ENCODE assay signal across 20 cellular contexts in genomic region chr11:65401803-65402248, GRCh38. TPM values are rescaled to one million over a fixed set of nuclear protein-coding genes. Genes with fewer than 3 reads are reported as not detected.
DNase-seq lines count a peak whose midpoint lies in the region; ATAC-seq, FAIRE-seq and TF ChIP-seq lines count a peak whose summit lies in the region.
"Had no signal": no experiment of that assay in that cellular context is flagged by ENCODE, and none has a peak within 500 bp of the region (broad histone marks: within the 10 kb centered on the region; RNA-seq: fewer than 3 reads in every experiment).

No MANE protein-coding gene starts in this region.

- intact Hi-C loops in A673 (cut with micrococcal nuclease; ENCODE audit: unreplicated experiment) (no loop called here), PC-9 (cut with micrococcal nuclease; ENCODE audit: unreplicated experiment) (no loop called here), endothelial cell of umbilical vein (cut with micrococcal nuclease) (no loop called here)

- H3K9me2 ChIP-seq in PC-9 (ENCODE audit: insufficient read depth), result no peaks in the 10 kb centered on the region

- H3K36me3 ChIP-seq in A673 (ENCODE audit: insufficient read depth, low read length, poor library complexity, severe bottlenecking), result peaks cover 53% of the 10 kb centered on the region
- peaks cover 5% of the 10 kb centered on the region for H3K36me3 ChIP-seq in PC-9 (ENCODE audit: low read depth)
- peaks cover 16 to 50% of the 10 kb centered on the region in 2 experiments for H3K36me3 ChIP-seq in endothelial cell of umbilical vein (ENCODE audit: control insufficient read depth in 2 of 2, extremely low read depth in 1 of 2, insufficient read depth in 2 of 2, low read length in 2 of 2)

- ATAC-seq in GM19463 (IDR thresholded peaks at IDR 0.05; ENCODE audit: unreplicated experiment) (no peak), HG02642 (IDR thresholded peaks at IDR 0.05; ENCODE audit: poor library complexity, unreplicated experiment) (no peak)

- H3K36me3 Mint-ChIP-seq in nephron progenitor cell (ENCODE audit: low read depth), result peaks cover 16% of the 10 kb centered on the region

- no peak overlapping the region for H3K4me3 Mint-ChIP-seq in nephron progenitor cell
- H3K4me3 Mint-ChIP-seq: CD4-positive, alpha-beta memory T cell had no signal

- H3K4me1 Mint-ChIP-seq in nephron progenitor cell, result peaks cover 30% of the 10 kb centered on the region

- FAIRE-seq in endothelial cell of umbilical vein (lab: Jason Lieb, UNC), result no peak
- FAIRE-seq: GM12891 had no signal

- H3K27me3 Mint-ChIP-seq in nephron progenitor cell (ENCODE audit: low read depth, poor library complexity), result no peaks in the 10 kb centered on the region
- H3K27me3 Mint-ChIP-seq: CD4-positive, alpha-beta memory T cell had no signal

- POLR2A ChIA-PET in A673 (lab: Charles Lee; ENCODE audit: low non-redundant PET), result interaction anchor here (0.7 kb wide), 1 partner anchor 56 kb away, joined by 18 read pairs; no protein-coding TSS in a partner anchor
- POLR2A ChIA-PET in PC-9 (lab: Charles Lee; ENCODE audit: unreplicated experiment), result no interaction called here
- POLR2A ChIA-PET in endothelial cell of umbilical vein (lab: Charles Lee), result interaction anchor here (0.7 kb wide), 1 partner anchor 22 kb away, joined by 3 read pairs; no protein-coding TSS in a partner anchor

- BruUV-seq in A673 (replicated peaks; lab: Mats Ljungman, UMichigan), result no TSS peak
- TSS peak; percentile 17 for BruUV-seq in PC-9 (replicated peaks; lab: Mats Ljungman, UMichigan)
- BruUV-seq in endothelial cell of umbilical vein (replicated peaks; lab: Mats Ljungman, UMichigan), result TSS peak; percentile 6

- CTCF ChIA-PET in A673 (lab: Charles Lee), result no interaction called here
- CTCF ChIA-PET in PC-9 (lab: Charles Lee), result interaction anchor here (0.6 kb wide), 1 partner anchor 171 kb away, joined by 4 read pairs; the partner anchor contains the start of gene FAM89B
- CTCF ChIA-PET in endothelial cell of umbilical vein (lab: Charles Lee), result interaction anchor here (0.6 kb wide), 1 partner anchor 107 kb away, joined by 3 read pairs; no protein-coding TSS in a partner anchor

- H3K79me2 ChIP-seq in PC-9 (ENCODE audit: low read depth), result no peaks in the 10 kb centered on the region
- peaks cover 2% of the 10 kb centered on the region for H3K79me2 ChIP-seq in endothelial cell of umbilical vein (ENCODE audit: control insufficient read depth, insufficient read depth, low read length)

- no peaks in the 10 kb centered on the region for H3K9me1 ChIP-seq in endothelial cell of umbilical vein (replicated peaks; ENCODE audit: control insufficient read depth, extremely low read depth, insufficient read depth, low read length)

- peak overlapping the region; percentile 31 for H3K27ac Mint-ChIP-seq in nephron progenitor cell

- TF ChIP-seq POLR2A in endothelial cell of umbilical vein (IDR thresholded peaks at IDR 0.05; ENCODE audit: low read depth, low read length), result no peak

- H3F3A ChIP-seq in PC-9 (ENCODE audit: insufficient read depth, low read depth), result peaks cover 14% of the 10 kb centered on the region; the same call in 1 of the 2 replicates

- H3K4me2 ChIP-seq in PC-9, result no peak overlapping the region
- no peak overlapping the region for H3K4me2 ChIP-seq in endothelial cell of umbilical vein (ENCODE audit: insufficient read depth, low read length)

- H4K20me1 ChIP-seq in PC-9 (ENCODE audit: insufficient read depth) (no peaks in the 10 kb centered on the region), endothelial cell of umbilical vein (replicated peaks; ENCODE audit: control insufficient read depth, extremely low read depth, insufficient read depth, low read length) (no peaks in the 10 kb centered on the region)

- TF ChIP-seq CTCF in A673 (conservative IDR thresholded peaks at IDR 0.05; ENCODE audit: low read depth, low read length) (no peak), PC-9 (conservative IDR thresholded peaks at IDR 0.05) (no peak), endothelial cell of umbilical vein (IDR thresholded peaks at IDR 0.05; ENCODE audit: extremely low read depth in 1 of 2, insufficient read depth in 1 of 2, low read depth in 1 of 2, low read length in 2 of 2) (no peak), nephron progenitor cell (IDR thresholded peaks at IDR 0.05) (no peak)

- H3K9me3 ChIP-seq in A673 (ENCODE audit: low read depth, low read length, poor library complexity, severe bottlenecking) (no peaks in the 10 kb centered on the region), PC-9 (ENCODE audit: insufficient read depth, low read depth) (no peaks in the 10 kb centered on the region), endothelial cell of umbilical vein (replicated peaks; ENCODE audit: control insufficient read depth, insufficient read depth, low read length) (no peaks in the 10 kb centered on the region)

- H3K27me3 ChIP-seq in A673 (replicated peaks; ENCODE audit: insufficient read depth, low read depth, low read length, poor library complexity) (no peaks in the 10 kb centered on the region), PC-9 (ENCODE audit: insufficient read depth, low read depth) (no peaks in the 10 kb centered on the region), endothelial cell of umbilical vein (ENCODE audit: control insufficient read depth in 2 of 2, insufficient read depth in 2 of 2, low read length in 2 of 2) (no peaks in the 10 kb centered on the region)

- H3K4me1 ChIP-seq in A673 (ENCODE audit: insufficient read depth, low read length, poor library complexity, severe bottlenecking), result no peaks in the 10 kb centered on the region
- no peaks in the 10 kb centered on the region for H3K4me1 ChIP-seq in PC-9 (replicated peaks; ENCODE audit: insufficient read depth)
- no peaks in the 10 kb centered on the region for H3K4me1 ChIP-seq in endothelial cell of umbilical vein (ENCODE audit: control insufficient read depth, extremely low read depth, insufficient read depth, low read length)

- no peak overlapping the region for H3K9ac ChIP-seq in endothelial cell of umbilical vein (replicated peaks; ENCODE audit: extremely low read depth, insufficient read depth, low read length)
- H3K9ac ChIP-seq: GM23248 had no signal

- H3K27ac ChIP-seq in A673 (ENCODE audit: low read depth, low read length, poor library complexity, severe bottlenecking) (peak overlapping the region; percentile 50), PC-9 (no peak overlapping the region), endothelial cell of umbilical vein (ENCODE audit: insufficient read depth, low read depth, low read length) (no peak overlapping the region)
- H3K27ac ChIP-seq: GM23248 had no signal

- no peaks in the 10 kb centered on the region for H3K9me3 Mint-ChIP-seq in nephron progenitor cell
- H3K9me3 Mint-ChIP-seq: CD4-positive, alpha-beta memory T cell had no signal

- dilution Hi-C loops in endothelial cell of umbilical vein (cut with MboI; ENCODE audit: extremely low pct_ligation_motif_present, low sequenced_read_pairs), result no loop called here

- H2AFZ ChIP-seq in PC-9, result no peak overlapping the region
- H2AFZ ChIP-seq in endothelial cell of umbilical vein (ENCODE audit: low read depth, low read length), result no peak overlapping the region
- H2AFZ ChIP-seq: GM23248 had no signal

- DNase-seq in A673 (ENCODE audit: low spot score) (no peak), PC-9 (no peak), endothelial cell of umbilical vein (ENCODE audit: low read depth, low spot score) (no peak), nephron progenitor cell (no peak), SK-N-DZ (ENCODE audit: low spot score) (no peak)
- DNase-seq in activated effector memory CD4-positive, alpha-beta T cell treated with Interleukin-2 at 50 U/mL for 16 hours, result no peak
- DNase-seq: AML-193, DMS79, GM23248, KG1, NCI-H1092, NCI-H1694, NCI-H2107, NCI-H345, NCI-H69, Right ventricle myocardium superior had no signal

- H3K4me3 ChIP-seq in A673 (ENCODE audit: low read depth, low read length, poor library complexity, severe bottlenecking) (no peak overlapping the region), PC-9 (no peak overlapping the region), endothelial cell of umbilical vein (replicated peaks in 1 of 3; ENCODE audit: insufficient read depth in 1 of 3, low read depth in 1 of 3, low read length in 3 of 3) (no peak overlapping the region)
- H3K4me3 ChIP-seq: GM23248 had no signal

RNA-seq across cellular contexts. Expression of gene FRMD8, which starts 15.4 kb away (rescaled TPM):
- 43.2 and 51.1 TPM in 2 replicates for total RNA-seq in A673 (2021)
- total RNA-seq in PC-9 (2021), result 32.4 and 48.9 TPM in 2 replicates
- 53.9 and 57.7 TPM in 2 replicates for total RNA-seq in endothelial cell of umbilical vein
- polyA plus RNA-seq in endothelial cell of umbilical vein, result 36.4 and 45.3 TPM in 2 replicates
- 24.9 and 33.1 TPM in 2 replicates for polyA plus RNA-seq in endothelial cell of umbilical vein (2011; cell fraction: cytosol; rRNA removed)
- 38.1 and 42.6 TPM in 2 replicates for polyA plus RNA-seq in endothelial cell of umbilical vein (2011; cell fraction: nucleus; rRNA removed)
- 24.3 and 29.2 TPM in 2 replicates for polyA plus RNA-seq in endothelial cell of umbilical vein (2012)
- 34.9 and 44.0 TPM in 2 replicates for polyA minus RNA-seq in endothelial cell of umbilical vein
- polyA minus RNA-seq in endothelial cell of umbilical vein (2011; cell fraction: cytosol; rRNA and poly(A)+ RNA removed), result 16.4 TPM
- 22.2 and 24.7 TPM in 2 replicates for polyA minus RNA-seq in endothelial cell of umbilical vein (2011; cell fraction: nucleus; rRNA and poly(A)+ RNA removed)
- 25.3 and 31.8 TPM in 2 replicates for polyA plus RNA-seq in SK-N-DZ (2014; cell fraction: cytosol; rRNA removed)
- 28.6 and 39.3 TPM in 2 replicates for polyA plus RNA-seq in SK-N-DZ (2014; cell fraction: nucleus; rRNA removed)

RNA-seq across cellular contexts. Expression of gene SLC25A45, which starts 19.4 kb away (rescaled TPM):
- total RNA-seq in A673 (2021) (5.3 and 7.4 TPM in 2 replicates), PC-9 (2021) (9.5 and 9.8 TPM in 2 replicates), endothelial cell of umbilical vein (3.1 and 4.8 TPM in 2 replicates)
- polyA plus RNA-seq in endothelial cell of umbilical vein, result 1.2 TPM in 2 replicates
- 0.52 and 0.66 TPM in 2 replicates for polyA plus RNA-seq in endothelial cell of umbilical vein (2011; cell fraction: cytosol; rRNA removed)
- 2.1 and 2.5 TPM in 2 replicates for polyA plus RNA-seq in endothelial cell of umbilical vein (2011; cell fraction: nucleus; rRNA removed)
- polyA plus RNA-seq in endothelial cell of umbilical vein (2012), result 1.5 and 1.6 TPM in 2 replicates
- polyA minus RNA-seq in endothelial cell of umbilical vein, result 0.55 and 1.9 TPM in 2 replicates
- 6.2 TPM for polyA minus RNA-seq in endothelial cell of umbilical vein (2011; cell fraction: cytosol; rRNA and poly(A)+ RNA removed)
- 1.7 and 2.0 TPM in 2 replicates for polyA minus RNA-seq in endothelial cell of umbilical vein (2011; cell fraction: nucleus; rRNA and poly(A)+ RNA removed)
- 2.4 and 3.9 TPM in 2 replicates for polyA plus RNA-seq in SK-N-DZ (2014; cell fraction: cytosol; rRNA removed)
- polyA plus RNA-seq in SK-N-DZ (2014; cell fraction: nucleus; rRNA removed), result 2.0 and 7.1 TPM in 2 replicates

RNA-seq across cellular contexts. Expression of gene NEAT1, which starts 20.8 kb away (rescaled TPM):
- total RNA-seq in A673 (2021) (196 and 211 TPM in 2 replicates), PC-9 (2021) (825 and 938 TPM in 2 replicates), endothelial cell of umbilical vein (957 and 1,053 TPM in 2 replicates)
- polyA plus RNA-seq in endothelial cell of umbilical vein, result 34.4 and 43.3 TPM in 2 replicates
- 15.1 and 49.9 TPM in 2 replicates for polyA plus RNA-seq in endothelial cell of umbilical vein (2011; cell fraction: cytosol; rRNA removed)
- polyA plus RNA-seq in endothelial cell of umbilical vein (2011; cell fraction: nucleus; rRNA removed), result 443 and 462 TPM in 2 replicates
- 254 and 310 TPM in 2 replicates for polyA plus RNA-seq in endothelial cell of umbilical vein (2012)
- 900 and 1,086 TPM in 2 replicates for polyA minus RNA-seq in endothelial cell of umbilical vein
- polyA minus RNA-seq in endothelial cell of umbilical vein (2011; cell fraction: cytosol; rRNA and poly(A)+ RNA removed), result 31.7 TPM
- polyA minus RNA-seq in endothelial cell of umbilical vein (2011; cell fraction: nucleus; rRNA and poly(A)+ RNA removed), result 1,191 and 1,444 TPM in 2 replicates
- polyA plus RNA-seq in SK-N-DZ (2014; cell fraction: cytosol; rRNA removed), result 15.6 and 18.2 TPM in 2 replicates
- polyA plus RNA-seq in SK-N-DZ (2014; cell fraction: nucleus; rRNA removed), result 45.6 and 148 TPM in 2 replicates

RNA-seq across cellular contexts. Expression of gene TIGD3, which starts 47.3 kb away (rescaled TPM):
- 2.3 and 3.5 TPM in 2 replicates for total RNA-seq in A673 (2021)
- 1.7 and 1.8 TPM in 2 replicates for total RNA-seq in PC-9 (2021)
- total RNA-seq in endothelial cell of umbilical vein, result 0.27 TPM in 1 of 2 replicates, not detected in the other
- polyA plus RNA-seq in endothelial cell of umbilical vein, result 0.18 TPM in 2 replicates
- 0.13 TPM in 2 replicates for polyA plus RNA-seq in endothelial cell of umbilical vein (2011; cell fraction: cytosol; rRNA removed)
- 0.41 and 0.43 TPM in 2 replicates for polyA plus RNA-seq in endothelial cell of umbilical vein (2011; cell fraction: nucleus; rRNA removed)
- polyA plus RNA-seq in endothelial cell of umbilical vein (2012), result 0.16 and 0.19 TPM in 2 replicates
- polyA minus RNA-seq in endothelial cell of umbilical vein, result 0.15 TPM in 1 of 2 replicates, not detected in the other
- polyA minus RNA-seq in endothelial cell of umbilical vein (2011; cell fraction: cytosol; rRNA and poly(A)+ RNA removed), result 0.92 TPM
- polyA minus RNA-seq in endothelial cell of umbilical vein (2011; cell fraction: nucleus; rRNA and poly(A)+ RNA removed), result not detected in 2 replicates
- 6.0 and 6.7 TPM in 2 replicates for polyA plus RNA-seq in SK-N-DZ (2014; cell fraction: cytosol; rRNA removed)
- polyA plus RNA-seq in SK-N-DZ (2014; cell fraction: nucleus; rRNA removed), result 4.2 and 5.5 TPM in 2 replicates
- total RNA-seq: GM23248 had no signal
- polyA plus RNA-seq: GM23248 had no signal
